21 cellular contexts compared by ENCODE assay signal in genomic region chr3:133113526-133113925, GRCh38.
DNase-seq lines count a peak whose midpoint lies in the region; ATAC-seq and TF ChIP-seq lines count a peak whose summit lies in the region.
"Had no signal": no experiment of that assay in that cellular context is flagged by ENCODE, and none has a peak within 500 bp of the region (broad histone marks: within the 10 kb centered on the region; RNA-seq: fewer than 3 reads in every experiment).

No MANE protein-coding gene starts in this region.

- no peak for ATAC-seq in GM21515 (IDR thresholded peaks at IDR 0.05; ENCODE audit: unreplicated experiment)
- ATAC-seq: activated naive CD8-positive, alpha-beta T cell treated with anti-CD3 and anti-CD28 coated beads, Interleukin-2, amount 50 U/mL, for 24 hours had no signal

- H3K27me3 ChIP-seq in skeletal muscle satellite cell (ENCODE audit: control insufficient read depth, insufficient read depth, low read length): no peaks in the 10 kb centered on the region
- H3K27me3 ChIP-seq: neutrophil had no signal

- TF ChIP-seq CTCF in epithelial cell of esophagus (IDR thresholded peaks at IDR 0.05; ENCODE audit: insufficient read depth, low read depth, low read length, missing control alignments): no peak

- H3K9ac ChIP-seq in skeletal muscle satellite cell (ENCODE audit: low read depth, low read length): peak overlapping the region; percentile 31

- H3K36me3 ChIP-seq in skeletal muscle satellite cell (ENCODE audit: insufficient read depth, low read length): no peaks in the 10 kb centered on the region
- H3K36me3 ChIP-seq: neutrophil had no signal

- H3K9me3 ChIP-seq in skeletal muscle satellite cell (replicated peaks; ENCODE audit: low read length): no peaks in the 10 kb centered on the region
- H3K9me3 ChIP-seq: neutrophil had no signal

- H3K4me3 ChIP-seq in epithelial cell of esophagus (ENCODE audit: low read length) (no peak overlapping the region), skeletal muscle satellite cell (ENCODE audit: low read length) (peak overlapping the region; percentile 55)
- H3K4me3 ChIP-seq: lung had no signal

- peak overlapping the region; percentile 62 for H3K4me2 ChIP-seq in skeletal muscle satellite cell (ENCODE audit: low read length)

- peak; percentile 32 for DNase-seq in NCI-H748 (lab: John Stamatoyannopoulos, UW; ENCODE audit: unreplicated experiment)
- DNase-seq in NCI-H748 treated with DMSO at 0.1 percent for 48 hours (lab: John Stamatoyannopoulos, UW): no peak
- DNase-seq in OCI-M1 (lab: John Stamatoyannopoulos, UW): peak; percentile 33
- peak; percentile 29 for DNase-seq in epithelial cell of esophagus (ENCODE audit: low read depth)
- DNase-seq in T-helper 2 cell: no peak
- no peak for DNase-seq in occipital lobe (lab: John Stamatoyannopoulos, UW)
- DNase-seq: 8988T; activated CD8-positive, alpha-beta memory T cell treated with anti-CD3 and anti-CD28 coated beads, Interleukin-2, amount 50 U/mL, for 48 hours; activated effector memory CD4-positive, alpha-beta T cell treated with Interleukin-2 at 50 U/mL for 16 hours; activated naive CD8-positive, alpha-beta T cell treated with anti-CD3 and anti-CD28 coated beads, Interleukin-2, amount 50 U/mL, for 24 hours; foreskin melanocyte; GDM1; hippocampal formation; NCI-H2107; NCI-H524 treated with DMSO at 0.1 percent for 48 hours; retina; stimulated activated CD4-positive, alpha-beta T cell treated with anti-CD3 and anti-CD28 coated beads, Interleukin-12 subunit alpha, Interleukin-12 subunit beta, amount 100 ng/mL, for 4 hours had no signal

- peaks cover 35% of the 10 kb centered on the region for H3K4me1 ChIP-seq in skeletal muscle satellite cell (ENCODE audit: control insufficient read depth, insufficient read depth, low read length)

Comparison
In these comparisons a context has a peak if more than half of its experiments do, and no peak if none do; other contexts are left out.
1. DNase-seq: peak in NCI-H748 (single experiment), OCI-M1 (single experiment) and epithelial cell of esophagus (single experiment); none in NCI-H748 treated with DMSO at 0.1 percent for 48 hours (single experiment), T-helper 2 cell (0 of 5) and occipital lobe (single experiment).